16 cellular contexts compared by ENCODE assay signal in genomic region chr6:43676962-43677606, GRCh38. TPM values are rescaled to one million over a fixed set of nuclear protein-coding genes. Genes with fewer than 3 reads are reported as not detected.
A peak's percentile ranks its signal among the peaks of the same experiment; 100 is the strongest.
DNase-seq lines count a peak whose midpoint lies in the region; ATAC-seq and TF ChIP-seq lines count a peak whose summit lies in the region.
"Had no signal": no experiment of that assay in that cellular context is flagged by ENCODE, and none has a peak within 500 bp of the region (broad histone marks: within the 10 kb centered on the region; RNA-seq: fewer than 3 reads in every experiment).

No MANE protein-coding gene starts in this region.

- no peak for ATAC-seq in left cardiac atrium
- peak; percentile 52 to 72 (median 57) for ATAC-seq in psoas muscle
- no peak for ATAC-seq in sciatic nerve

- H3K36me3 ChIP-seq in left ventricle myocardium inferior (peaks cover 85% of the 10 kb centered on the region), hepatocyte (replicated peaks; ENCODE audit: insufficient read depth, low read depth) (no peaks in the 10 kb centered on the region), psoas muscle (ENCODE audit: insufficient read depth in 1 of 2, low read depth in 1 of 2) (peaks cover 0 to 75% of the 10 kb centered on the region in 2 donors), H7 (replicated peaks; ENCODE audit: control insufficient read depth, insufficient read depth, low read length) (peaks cover 51% of the 10 kb centered on the region), A673 (ENCODE audit: insufficient read depth, low read length, poor library complexity, severe bottlenecking) (peaks cover 73% of the 10 kb centered on the region)

- H3K4me3 ChIP-seq in left ventricle myocardium inferior (no peak overlapping the region), hepatocyte (no peak overlapping the region), psoas muscle (peak overlapping the region; percentile 25), H7 (ENCODE audit: insufficient read depth, low read depth, low read length) (no peak overlapping the region), A673 (ENCODE audit: low read depth, low read length, poor library complexity, severe bottlenecking) (no peak overlapping the region)
- H3K4me3 ChIP-seq: BLaER1 treated with 17β-estradiol and CSF1 and Interleukin-3, amounts not matched to agents 10 nM and 100 nM; HAP-1 had no signal

- H3K27me3 ChIP-seq in left ventricle myocardium inferior (ENCODE audit: low read depth) (no peaks in the 10 kb centered on the region), hepatocyte (no peaks in the 10 kb centered on the region), psoas muscle (ENCODE audit: insufficient read depth in 3 of 3, low read length in 2 of 3) (no peaks in the 10 kb centered on the region), H7 (ENCODE audit: control insufficient read depth, insufficient read depth, low read length) (no peaks in the 10 kb centered on the region), A673 (replicated peaks; ENCODE audit: insufficient read depth, low read depth, low read length, poor library complexity) (no peaks in the 10 kb centered on the region)
- H3K27me3 ChIP-seq: BLaER1 treated with 17β-estradiol and CSF1 and Interleukin-3, amounts not matched to agents 10 nM and 100 nM had no signal

- DNase-seq in left ventricle myocardium inferior (no peak), left cardiac atrium (no peak), hepatocyte (ENCODE audit: low spot score) (no peak), psoas muscle (peak; percentile 68 to 85), sciatic nerve (ENCODE audit: low spot score) (no peak), H7 (no peak), A673 (ENCODE audit: low spot score) (no peak)
- DNase-seq: 8988T; ACHN; CD4-positive, CD25-positive, alpha-beta regulatory T cell; DMS53; GF-D8; GOT3 had no signal

- no TSS peak for BruUV-seq in A673 (replicated peaks; lab: Mats Ljungman, UMichigan)

- H3K79me2 ChIP-seq in hepatocyte: peaks cover 23% of the 10 kb centered on the region

- no peak overlapping the region for H2AFZ ChIP-seq in hepatocyte

- no peaks in the 10 kb centered on the region for H3K9me3 ChIP-seq in left ventricle myocardium inferior (replicated peaks)
- H3K9me3 ChIP-seq in hepatocyte (ENCODE audit: low read depth): no peaks in the 10 kb centered on the region
- H3K9me3 ChIP-seq in psoas muscle: no peaks in the 10 kb centered on the region
- H3K9me3 ChIP-seq in A673 (ENCODE audit: low read depth, low read length, poor library complexity, severe bottlenecking): no peaks in the 10 kb centered on the region
- H3K9me3 ChIP-seq: BLaER1 treated with 17β-estradiol and CSF1 and Interleukin-3, amounts not matched to agents 10 nM and 100 nM; HAP-1 had no signal

- H3K9me2 ChIP-seq in hepatocyte (replicated peaks; ENCODE audit: insufficient read depth): no peaks in the 10 kb centered on the region

- H3K4me1 ChIP-seq in left ventricle myocardium inferior (peaks cover 58% of the 10 kb centered on the region), hepatocyte (ENCODE audit: insufficient read depth) (peaks cover 20% of the 10 kb centered on the region), psoas muscle (peaks cover 91% of the 10 kb centered on the region), A673 (ENCODE audit: insufficient read depth, low read length, poor library complexity, severe bottlenecking) (no peaks in the 10 kb centered on the region)
- H3K4me1 ChIP-seq: HAP-1 had no signal

- H3K27ac ChIP-seq in left ventricle myocardium inferior (replicated peaks) (peak overlapping the region; percentile 7), hepatocyte (peak overlapping the region; percentile 47), psoas muscle (peak overlapping the region; percentile 95), A673 (ENCODE audit: low read depth, low read length, poor library complexity, severe bottlenecking) (no peak overlapping the region)
- H3K27ac ChIP-seq: BLaER1 treated with 17β-estradiol and CSF1 and Interleukin-3, amounts not matched to agents 10 nM and 100 nM had no signal

- WGBS in hepatocyte (ENCODE audit: low lambda C conversion rate, missing lambda C conversion rate): 95% methylated on average over 7 of the region's 7 CpGs
- 33 to 43% (median 41%) methylated on average over 7 of the region's 7 CpGs for WGBS in psoas muscle, 3 donors

- CTCF ChIA-PET in A673 (lab: Charles Lee): interaction anchor here (1.0 kb wide), 1 partner anchor 10 kb away, joined by 3 read pairs; no protein-coding TSS in a partner anchor

- POLR2A ChIA-PET in A673 (lab: Charles Lee; ENCODE audit: low non-redundant PET): no interaction called here

- peaks cover 9% of the 10 kb centered on the region for H4K20me1 ChIP-seq in hepatocyte (ENCODE audit: insufficient read depth, poor library complexity, severe bottlenecking)

- TF ChIP-seq CTCF in left ventricle myocardium inferior (IDR thresholded peaks at IDR 0.05; ENCODE audit: borderline replicate concordance) (no peak), hepatocyte (IDR thresholded peaks at IDR 0.05; ENCODE audit: poor library complexity) (no peak), psoas muscle (IDR thresholded peaks at IDR 0.05) (no peak), A673 (conservative IDR thresholded peaks at IDR 0.05; ENCODE audit: low read depth, low read length) (no peak)

- intact Hi-C loops in left ventricle myocardium inferior (cut with micrococcal nuclease) (no loop called here), left cardiac atrium (cut with DNase I) (no loop called here), psoas muscle (cut with DNase I) (no loop called here), sciatic nerve (cut with DNase I) (no loop called here), A673 (cut with micrococcal nuclease; ENCODE audit: unreplicated experiment) (no loop called here)

- no peak overlapping the region for H3K4me2 ChIP-seq in hepatocyte
- H3K4me2 ChIP-seq: BLaER1 treated with 17β-estradiol and CSF1 and Interleukin-3, amounts not matched to agents 10 nM and 100 nM had no signal

RNA-seq across cellular contexts. Expression of gene MRPS18A, which starts 10.5 kb away (rescaled TPM):
- total RNA-seq in left ventricle myocardium inferior (41.8 TPM), left cardiac atrium (10 to 100 TPM; 34.8 to 36.5 TPM), hepatocyte (46.1 and 53.1 TPM in 2 replicates), psoas muscle (100 to 1,000 TPM in 2 of 4 donors, 10 to 100 TPM in 2; 64.1 to 152 (median 103) TPM), sciatic nerve (29.7 TPM), A673 (2021) (64.6 and 69.1 TPM in 2 replicates)
- polyA plus RNA-seq in hepatocyte (68.8 and 71.1 TPM in 2 replicates), psoas muscle (100 to 1,000 TPM; 106 to 151 (median 148) TPM)
- total RNA-seq in H7 (2014; rRNA removed; shearing (Covaris generic)): 77.3 and 102 TPM in 2 replicates

RNA-seq across cellular contexts. Expression of gene RSPH9, which starts 32.2 kb away (rescaled TPM):
- total RNA-seq in left ventricle myocardium inferior (0.08 TPM), left cardiac atrium (under 1 TPM; 0.21 to 0.24 TPM), hepatocyte (0.08 and 0.73 TPM in 2 replicates), psoas muscle (under 1 TPM in 1 of 4 donors, not detected in 3; 0.11 TPM), sciatic nerve (0.49 TPM), A673 (2021) (0.11 TPM in 2 replicates)
- polyA plus RNA-seq in hepatocyte (1.8 and 2.8 TPM in 2 replicates), psoas muscle (under 1 TPM; 0.36 to 0.59 (median 0.51) TPM)
- total RNA-seq in H7 (2014; rRNA removed; shearing (Covaris generic)): 0.07 TPM in 1 of 2 replicates, not detected in the other
- total RNA-seq: HT-29 had no signal

RNA-seq across cellular contexts. Expression of gene MAD2L1BP, which starts 41.4 kb away (rescaled TPM):
- total RNA-seq in left ventricle myocardium inferior (27.6 TPM), left cardiac atrium (10 to 100 TPM; 21.4 to 32.3 TPM), hepatocyte (36.3 and 47.6 TPM in 2 replicates), psoas muscle (10 to 100 TPM; 17.0 to 36.6 (median 26.1) TPM), sciatic nerve (16.8 TPM), A673 (2021) (52.0 and 55.3 TPM in 2 replicates)
- polyA plus RNA-seq in hepatocyte (32.1 and 43.8 TPM in 2 replicates), psoas muscle (10 to 100 TPM; 30.5 to 43.1 (median 31.6) TPM)
- total RNA-seq in H7 (2014; rRNA removed; shearing (Covaris generic)): 40.0 and 46.5 TPM in 2 replicates

RNA-seq across cellular contexts. Expression of gene GTPBP2, which starts 48.0 kb away (rescaled TPM):
- total RNA-seq in left ventricle myocardium inferior (27.1 TPM), left cardiac atrium (10 to 100 TPM; 24.2 to 31.9 TPM), hepatocyte (42.9 and 59.5 TPM in 2 replicates), psoas muscle (10 to 100 TPM; 32.8 to 43.8 (median 35.2) TPM), sciatic nerve (60.6 TPM), A673 (2021) (59.4 and 72.1 TPM in 2 replicates)
- polyA plus RNA-seq in hepatocyte (21.9 and 28.7 TPM in 2 replicates), psoas muscle (10 to 100 TPM; 27.8 to 69.6 (median 33.9) TPM)
- 59.0 and 64.2 TPM in 2 replicates for total RNA-seq in H7 (2014; rRNA removed; shearing (Covaris generic))

Comparison
In these comparisons a context has a peak if more than half of its experiments do, and no peak if none do; other contexts are left out.
1. DNase-seq: peak in psoas muscle (2 of 2); none in left ventricle myocardium inferior (single experiment), left cardiac atrium (single experiment), hepatocyte (single experiment), sciatic nerve (single experiment), H7 (single experiment) and A673 (single experiment).
2. ATAC-seq: peak in psoas muscle (4 of 4); none in left cardiac atrium (0 of 2) and sciatic nerve (single experiment).